In genomic region chr22:24503137-24503850, GRCh38 we compare ENCODE assay signal across 9 cellular contexts. TPM values are rescaled to one million over a fixed set of nuclear protein-coding genes. Genes with fewer than 3 reads are reported as not detected.
DNase-seq lines count a peak whose midpoint lies in the region; ATAC-seq and TF ChIP-seq lines count a peak whose summit lies in the region.
"Had no signal": no experiment of that assay in that cellular context is flagged by ENCODE, and none has a peak within 500 bp of the region (broad histone marks: within the 10 kb centered on the region; RNA-seq: fewer than 3 reads in every experiment).

No MANE protein-coding gene starts in this region.

- H3K27ac ChIP-seq in esophagus muscularis mucosa (replicated peaks in 1 of 4) (no peak overlapping the region), upper lobe of right lung (no peak overlapping the region)
- H3K27ac ChIP-seq: suprapubic skin had no signal

- no peak overlapping the region for H3K4me3 Mint-ChIP-seq in osteocyte (ENCODE audit: unreplicated experiment)

- peak; percentile 65 to 75 (median 70) for TF ChIP-seq CTCF in esophagus muscularis mucosa (IDR thresholded peaks at IDR 0.05)
- TF ChIP-seq CTCF in osteocyte (IDR thresholded peaks at IDR 0.05) = peak; percentile 78
- TF ChIP-seq CTCF in upper lobe of right lung (IDR thresholded peaks at IDR 0.05) = peak; percentile 61

- no peak for TF ChIP-seq POLR2A in esophagus muscularis mucosa (IDR thresholded peaks at IDR 0.05; ENCODE audit: low read depth)

- no peaks in the 10 kb centered on the region for H3K9me3 ChIP-seq in esophagus muscularis mucosa
- no peaks in the 10 kb centered on the region for H3K9me3 ChIP-seq in upper lobe of right lung
- H3K9me3 ChIP-seq: suprapubic skin had no signal

- WGBS in esophagus muscularis mucosa = 68% methylated on average over 7 of the region's 7 CpGs

- intact Hi-C loops in esophagus muscularis mucosa (cut with DNase I) (loop anchor here (1.0 kb wide), 1 partner anchor 79 kb away; no protein-coding TSS in a partner anchor), upper lobe of right lung (cut with DNase I) (loop anchor here (5.0 kb wide), 1 partner anchor 81 kb away; no protein-coding TSS in a partner anchor)

- H3K4me3 ChIP-seq in esophagus muscularis mucosa (no peak overlapping the region), upper lobe of right lung (no peak overlapping the region)
- H3K4me3 ChIP-seq: suprapubic skin had no signal

- no peaks in the 10 kb centered on the region for H3K27me3 ChIP-seq in esophagus muscularis mucosa
- no peaks in the 10 kb centered on the region for H3K27me3 ChIP-seq in upper lobe of right lung

- peaks cover 0 to 11% (median 7%) of the 10 kb centered on the region in 4 donors for H3K4me1 ChIP-seq in esophagus muscularis mucosa
- H3K4me1 ChIP-seq in upper lobe of right lung = peaks cover 27% of the 10 kb centered on the region

- DNase-seq in Ammon's horn (ENCODE audit: low spot score) (peak; percentile 46), GM19238 (ENCODE audit: insufficient read length, low spot score) (peak; percentile 68), NOMO-1 (lab: John Stamatoyannopoulos, UW; ENCODE audit: unreplicated experiment in 2 of 2) (peak; percentile 79 to 94), esophagus muscularis mucosa (ENCODE audit: extremely low spot score) (no peak), osteocyte (ENCODE audit: extremely low spot score, unreplicated experiment) (no peak), upper lobe of right lung (no peak)
- DNase-seq in activated CD8-positive, alpha-beta memory T cell treated with anti-CD3 and anti-CD28 coated beads for 1 hour (ENCODE audit: extremely low read depth in 1 of 2, low read depth in 1 of 2) = peak; percentile 40 to 51

- H3K9me3 Mint-ChIP-seq in osteocyte (ENCODE audit: unreplicated experiment) = no peaks in the 10 kb centered on the region

- no peaks in the 10 kb centered on the region for H3K27me3 Mint-ChIP-seq in osteocyte (ENCODE audit: unreplicated experiment)

- ATAC-seq in upper lobe of right lung (peak; percentile 84), GM18520 (IDR thresholded peaks at IDR 0.05; ENCODE audit: unreplicated experiment) (no peak)

- H3K36me3 ChIP-seq in esophagus muscularis mucosa (no peaks in the 10 kb centered on the region), upper lobe of right lung (no peaks in the 10 kb centered on the region)
- H3K36me3 ChIP-seq: suprapubic skin had no signal

- no peak for TF ChIP-seq EP300 in esophagus muscularis mucosa (IDR thresholded peaks at IDR 0.05)

- no peak overlapping the region for H3K27ac Mint-ChIP-seq in osteocyte (ENCODE audit: unreplicated experiment)

- H3K36me3 Mint-ChIP-seq in osteocyte (ENCODE audit: unreplicated experiment) = no peaks in the 10 kb centered on the region

- peaks cover 13% of the 10 kb centered on the region for H3K4me1 Mint-ChIP-seq in osteocyte (ENCODE audit: unreplicated experiment)

RNA-seq across cellular contexts. Expression of gene UPB1, which starts 8.2 kb away (rescaled TPM):
- total RNA-seq in esophagus muscularis mucosa (under 1 TPM; 0.29 to 0.83 (median 0.33) TPM), osteocyte (not detected in 2 replicates), upper lobe of right lung (1.5 TPM)

RNA-seq across cellular contexts. Expression of gene GUCD1, which starts 51.6 kb away (rescaled TPM):
- 100 to 1,000 TPM in 3 of 4 donors, 10 to 100 TPM in 1; 93.4 to 202 (median 160) TPM for total RNA-seq in esophagus muscularis mucosa
- 79.3 and 81.5 TPM in 2 replicates for total RNA-seq in osteocyte
- total RNA-seq in upper lobe of right lung = 148 TPM

RNA-seq across cellular contexts. Expression of gene SNRPD3, which starts 52.5 kb away (rescaled TPM):
- total RNA-seq in esophagus muscularis mucosa = 100 to 1,000 TPM in 1 of 4 donors, 10 to 100 TPM in 3; 63.8 to 110 (median 87.6) TPM
- total RNA-seq in osteocyte = 73.3 and 84.9 TPM in 2 replicates
- 64.5 TPM for total RNA-seq in upper lobe of right lung

Comparison
In these comparisons a context has a peak if more than half of its experiments do, and no peak if none do; other contexts are left out.
1. DNase-seq: peak in Ammon's horn (single experiment), GM19238 (single experiment), NOMO-1 (2 of 2) and activated CD8-positive, alpha-beta memory T cell treated with anti-CD3 and anti-CD28 coated beads for 1 hour (2 of 2); none in esophagus muscularis mucosa (single experiment), osteocyte (single experiment) and upper lobe of right lung (single experiment).
2. Peak in every context shown above with its lines, with median percentiles within 50 percentile points of each other: CTCF ChIP-seq.